In the genomic region with DNA sequence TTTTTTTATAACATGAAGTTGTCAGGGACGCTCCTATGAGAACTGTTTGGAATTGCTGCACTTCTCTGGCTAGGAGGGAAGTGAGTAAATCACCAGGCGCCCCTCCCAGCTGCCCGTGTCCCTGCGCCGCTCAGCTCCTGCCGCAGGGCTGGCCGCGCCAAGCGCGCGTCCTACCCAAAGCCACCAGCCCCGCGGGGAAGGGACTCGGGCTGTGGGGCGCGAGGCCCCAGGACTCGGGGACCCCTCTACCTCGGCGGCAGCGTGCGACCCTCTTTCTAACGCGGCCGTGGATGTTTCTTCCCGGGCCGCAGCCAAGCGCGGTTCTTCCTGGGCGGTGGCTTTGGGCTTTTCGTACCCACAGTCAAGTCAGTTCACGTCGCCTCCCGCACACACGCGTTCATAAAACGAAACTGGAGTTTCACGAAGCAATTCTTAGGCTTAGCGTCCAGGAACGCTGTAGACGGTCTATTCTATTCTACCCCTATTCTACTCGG, we compare ENCODE assay signal across 8 cellular contexts. TPM values are rescaled to one million over a fixed set of nuclear protein-coding genes. Genes with fewer than 3 reads are reported as not detected.
DNase-seq lines count a peak whose midpoint lies in the region; ATAC-seq and TF ChIP-seq lines count a peak whose summit lies in the region.

No MANE protein-coding gene starts in this region.

- DNase-seq in fibroblast of the aortic adventitia (ENCODE audit: low read depth) (peak; percentile 66), GDM1 (lab: John Stamatoyannopoulos, UW) (no peak), Karpas-422 (no peak)
- DNase-seq in stimulated activated naive CD4-positive, alpha-beta T cell treated with Interleukin-2 at 50 U/mL for 16 hours (lab: John Stamatoyannopoulos, UW): no peak

- no peak overlapping the region for H3K27ac ChIP-seq in Karpas-422 (ENCODE audit: low read length)

- H3K4me3 ChIP-seq in fibroblast of the aortic adventitia (ENCODE audit: low read depth, low read length): peak overlapping the region; percentile 76
- H3K4me3 ChIP-seq in neuron (ENCODE audit: low read length): peak overlapping the region; percentile 20
- H3K4me3 ChIP-seq in Karpas-422 (ENCODE audit: low read length): no peak overlapping the region

- H3K4me2 ChIP-seq in Karpas-422 (ENCODE audit: low read depth, low read length, poor library complexity, severe bottlenecking): no peak overlapping the region

- ATAC-seq in GM18867 (IDR thresholded peaks at IDR 0.05; ENCODE audit: unreplicated experiment): peak; percentile 36
- ATAC-seq in SK-N-SH treated with all-trans-retinoic acid at 6 μM for 48 hours: 0 out of 3 replicates have a peak, but pooled peaks have one; percentile 23
- ATAC-seq in HG03521 (IDR thresholded peaks at IDR 0.05; ENCODE audit: unreplicated experiment): no peak

- H2AFZ ChIP-seq in neuron (ENCODE audit: low read depth, low read length): no peak overlapping the region
- no peak overlapping the region for H2AFZ ChIP-seq in Karpas-422 (ENCODE audit: low read length)

- no peaks in the 10 kb centered on the region for H3K79me2 ChIP-seq in Karpas-422 (ENCODE audit: low read length)

- TF ChIP-seq CTCF in fibroblast of the aortic adventitia (IDR thresholded peaks at IDR 0.05; ENCODE audit: insufficient read depth, low read length): no peak

- H3K9me2 ChIP-seq in Karpas-422 (replicated peaks; ENCODE audit: insufficient read depth, low read length): no peaks in the 10 kb centered on the region

- peaks cover 19% of the 10 kb centered on the region for H3K9me3 ChIP-seq in neuron (ENCODE audit: low read length)
- no peaks in the 10 kb centered on the region for H3K9me3 ChIP-seq in Karpas-422 (ENCODE audit: low read length)

- H3K27me3 ChIP-seq in neuron (ENCODE audit: insufficient read depth, low read length) (peaks cover 73% of the 10 kb centered on the region), Karpas-422 (ENCODE audit: low read length) (no peaks in the 10 kb centered on the region)

- H3K9ac ChIP-seq in Karpas-422 (ENCODE audit: low read length): no peak overlapping the region

- H4K20me1 ChIP-seq in Karpas-422 (ENCODE audit: insufficient read depth, low read depth, low read length): 0 out of 2 replicates have a peak, but pooled peaks cover 3% of the 10 kb centered on the region

- H3K4me1 ChIP-seq in neuron (ENCODE audit: insufficient read depth, low read length): peaks cover 3% of the 10 kb centered on the region
- no peaks in the 10 kb centered on the region for H3K4me1 ChIP-seq in Karpas-422 (ENCODE audit: low read length)

- H3K36me3 ChIP-seq in neuron (ENCODE audit: insufficient read depth, low read length): no peaks in the 10 kb centered on the region
- H3K36me3 ChIP-seq in Karpas-422 (ENCODE audit: insufficient read depth, low read length): no peaks in the 10 kb centered on the region

TF ChIP-seq in SK-N-SH treated with all-trans-retinoic acid at 6 μM for 48 hours, 23 proteins besides CTCF, POLR2A, EP300 and RAD21:
- TF ChIP-seq ARNTL (CRISPR knock-in tag; IDR thresholded peaks at IDR 0.05; ENCODE audit: borderline replicate concordance, low read depth) (no peak), CSDC2 (CRISPR knock-in tag; IDR thresholded peaks at IDR 0.05) (no peak), ZFP3 (CRISPR knock-in tag; IDR thresholded peaks at IDR 0.05) (no peak), TCF4 (CRISPR knock-in tag; IDR thresholded peaks at IDR 0.05; ENCODE audit: borderline replicate concordance) (no peak), ZNF70 (CRISPR knock-in tag; IDR thresholded peaks at IDR 0.05) (no peak), ISL1 (CRISPR knock-in tag; IDR thresholded peaks at IDR 0.05) (no peak), TOX (CRISPR knock-in tag; IDR thresholded peaks at IDR 0.05; ENCODE audit: borderline replicate concordance) (no peak), ZC3H10 (CRISPR knock-in tag; IDR thresholded peaks at IDR 0.05) (no peak), PPARA (CRISPR knock-in tag; IDR thresholded peaks at IDR 0.05; ENCODE audit: borderline replicate concordance) (no peak), GLIS3 (CRISPR knock-in tag; IDR thresholded peaks at IDR 0.05) (no peak)
- TF ChIP-seq, protein P1, sequence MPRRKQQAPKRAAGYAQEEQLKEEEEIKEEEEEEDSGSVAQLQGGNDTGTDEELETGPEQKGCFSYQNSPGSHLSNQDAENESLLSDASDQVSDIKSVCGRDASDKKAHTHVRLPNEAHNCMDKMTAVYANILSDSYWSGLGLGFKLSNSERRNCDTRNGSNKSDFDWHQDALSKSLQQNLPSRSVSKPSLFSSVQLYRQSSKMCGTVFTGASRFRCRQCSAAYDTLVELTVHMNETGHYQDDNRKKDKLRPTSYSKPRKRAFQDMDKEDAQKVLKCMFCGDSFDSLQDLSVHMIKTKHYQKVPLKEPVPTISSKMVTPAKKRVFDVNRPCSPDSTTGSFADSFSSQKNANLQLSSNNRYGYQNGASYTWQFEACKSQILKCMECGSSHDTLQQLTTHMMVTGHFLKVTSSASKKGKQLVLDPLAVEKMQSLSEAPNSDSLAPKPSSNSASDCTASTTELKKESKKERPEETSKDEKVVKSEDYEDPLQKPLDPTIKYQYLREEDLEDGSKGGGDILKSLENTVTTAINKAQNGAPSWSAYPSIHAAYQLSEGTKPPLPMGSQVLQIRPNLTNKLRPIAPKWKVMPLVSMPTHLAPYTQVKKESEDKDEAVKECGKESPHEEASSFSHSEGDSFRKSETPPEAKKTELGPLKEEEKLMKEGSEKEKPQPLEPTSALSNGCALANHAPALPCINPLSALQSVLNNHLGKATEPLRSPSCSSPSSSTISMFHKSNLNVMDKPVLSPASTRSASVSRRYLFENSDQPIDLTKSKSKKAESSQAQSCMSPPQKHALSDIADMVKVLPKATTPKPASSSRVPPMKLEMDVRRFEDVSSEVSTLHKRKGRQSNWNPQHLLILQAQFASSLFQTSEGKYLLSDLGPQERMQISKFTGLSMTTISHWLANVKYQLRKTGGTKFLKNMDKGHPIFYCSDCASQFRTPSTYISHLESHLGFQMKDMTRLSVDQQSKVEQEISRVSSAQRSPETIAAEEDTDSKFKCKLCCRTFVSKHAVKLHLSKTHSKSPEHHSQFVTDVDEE (CRISPR knock-in tag; IDR thresholded peaks at IDR 0.05): no peak
- TF ChIP-seq, protein P2, sequence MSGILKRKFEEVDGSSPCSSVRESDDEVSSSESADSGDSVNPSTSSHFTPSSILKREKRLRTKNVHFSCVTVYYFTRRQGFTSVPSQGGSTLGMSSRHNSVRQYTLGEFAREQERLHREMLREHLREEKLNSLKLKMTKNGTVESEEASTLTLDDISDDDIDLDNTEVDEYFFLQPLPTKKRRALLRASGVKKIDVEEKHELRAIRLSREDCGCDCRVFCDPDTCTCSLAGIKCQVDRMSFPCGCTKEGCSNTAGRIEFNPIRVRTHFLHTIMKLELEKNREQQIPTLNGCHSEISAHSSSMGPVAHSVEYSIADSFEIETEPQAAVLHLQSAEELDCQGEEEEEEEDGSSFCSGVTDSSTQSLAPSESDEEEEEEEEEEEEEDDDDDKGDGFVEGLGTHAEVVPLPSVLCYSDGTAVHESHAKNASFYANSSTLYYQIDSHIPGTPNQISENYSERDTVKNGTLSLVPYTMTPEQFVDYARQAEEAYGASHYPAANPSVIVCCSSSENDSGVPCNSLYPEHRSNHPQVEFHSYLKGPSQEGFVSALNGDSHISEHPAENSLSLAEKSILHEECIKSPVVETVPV (CRISPR knock-in tag; IDR thresholded peaks at IDR 0.05): no peak
- TF ChIP-seq, protein P3, sequence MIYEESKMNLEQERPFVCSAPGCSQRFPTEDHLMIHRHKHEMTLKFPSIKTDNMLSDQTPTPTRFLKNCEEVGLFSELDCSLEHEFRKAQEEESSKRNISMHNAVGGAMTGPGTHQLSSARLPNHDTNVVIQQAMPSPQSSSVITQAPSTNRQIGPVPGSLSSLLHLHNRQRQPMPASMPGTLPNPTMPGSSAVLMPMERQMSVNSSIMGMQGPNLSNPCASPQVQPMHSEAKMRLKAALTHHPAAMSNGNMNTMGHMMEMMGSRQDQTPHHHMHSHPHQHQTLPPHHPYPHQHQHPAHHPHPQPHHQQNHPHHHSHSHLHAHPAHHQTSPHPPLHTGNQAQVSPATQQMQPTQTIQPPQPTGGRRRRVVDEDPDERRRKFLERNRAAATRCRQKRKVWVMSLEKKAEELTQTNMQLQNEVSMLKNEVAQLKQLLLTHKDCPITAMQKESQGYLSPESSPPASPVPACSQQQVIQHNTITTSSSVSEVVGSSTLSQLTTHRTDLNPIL (CRISPR knock-in tag; IDR thresholded peaks at IDR 0.05; ENCODE audit: low read depth): no peak
- TF ChIP-seq, protein P4, sequence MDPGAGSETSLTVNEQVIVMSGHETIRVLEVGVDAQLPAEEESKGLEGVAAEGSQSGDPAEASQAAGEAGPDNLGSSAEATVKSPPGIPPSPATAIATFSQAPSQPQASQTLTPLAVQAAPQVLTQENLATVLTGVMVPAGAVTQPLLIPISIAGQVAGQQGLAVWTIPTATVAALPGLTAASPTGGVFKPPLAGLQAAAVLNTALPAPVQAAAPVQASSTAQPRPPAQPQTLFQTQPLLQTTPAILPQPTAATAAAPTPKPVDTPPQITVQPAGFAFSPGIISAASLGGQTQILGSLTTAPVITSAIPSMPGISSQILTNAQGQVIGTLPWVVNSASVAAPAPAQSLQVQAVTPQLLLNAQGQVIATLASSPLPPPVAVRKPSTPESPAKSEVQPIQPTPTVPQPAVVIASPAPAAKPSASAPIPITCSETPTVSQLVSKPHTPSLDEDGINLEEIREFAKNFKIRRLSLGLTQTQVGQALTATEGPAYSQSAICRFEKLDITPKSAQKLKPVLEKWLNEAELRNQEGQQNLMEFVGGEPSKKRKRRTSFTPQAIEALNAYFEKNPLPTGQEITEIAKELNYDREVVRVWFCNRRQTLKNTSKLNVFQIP (CRISPR knock-in tag; IDR thresholded peaks at IDR 0.05; ENCODE audit: borderline replicate concordance, low read depth): no peak
- TF ChIP-seq, protein P5, sequence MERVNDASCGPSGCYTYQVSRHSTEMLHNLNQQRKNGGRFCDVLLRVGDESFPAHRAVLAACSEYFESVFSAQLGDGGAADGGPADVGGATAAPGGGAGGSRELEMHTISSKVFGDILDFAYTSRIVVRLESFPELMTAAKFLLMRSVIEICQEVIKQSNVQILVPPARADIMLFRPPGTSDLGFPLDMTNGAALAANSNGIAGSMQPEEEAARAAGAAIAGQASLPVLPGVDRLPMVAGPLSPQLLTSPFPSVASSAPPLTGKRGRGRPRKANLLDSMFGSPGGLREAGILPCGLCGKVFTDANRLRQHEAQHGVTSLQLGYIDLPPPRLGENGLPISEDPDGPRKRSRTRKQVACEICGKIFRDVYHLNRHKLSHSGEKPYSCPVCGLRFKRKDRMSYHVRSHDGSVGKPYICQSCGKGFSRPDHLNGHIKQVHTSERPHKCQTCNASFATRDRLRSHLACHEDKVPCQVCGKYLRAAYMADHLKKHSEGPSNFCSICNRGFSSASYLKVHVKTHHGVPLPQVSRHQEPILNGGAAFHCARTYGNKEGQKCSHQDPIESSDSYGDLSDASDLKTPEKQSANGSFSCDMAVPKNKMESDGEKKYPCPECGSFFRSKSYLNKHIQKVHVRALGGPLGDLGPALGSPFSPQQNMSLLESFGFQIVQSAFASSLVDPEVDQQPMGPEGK (CRISPR knock-in tag; IDR thresholded peaks at IDR 0.05; ENCODE audit: borderline replicate concordance): no peak

RNA-seq across cellular contexts. Expression of a gene that starts 15.2 kb away (rescaled TPM):
- 4.4 and 15.7 TPM in 2 replicates for total RNA-seq in fibroblast of the aortic adventitia (ENCODE audit: low replicate concordance)
- total RNA-seq in Karpas-422 (2014; rRNA removed; shearing (Covaris generic); ENCODE audit: low replicate concordance): not detected in 2 replicates
